Comparison of ENCODE assay signal across 1 cellular context in the genomic region with DNA sequence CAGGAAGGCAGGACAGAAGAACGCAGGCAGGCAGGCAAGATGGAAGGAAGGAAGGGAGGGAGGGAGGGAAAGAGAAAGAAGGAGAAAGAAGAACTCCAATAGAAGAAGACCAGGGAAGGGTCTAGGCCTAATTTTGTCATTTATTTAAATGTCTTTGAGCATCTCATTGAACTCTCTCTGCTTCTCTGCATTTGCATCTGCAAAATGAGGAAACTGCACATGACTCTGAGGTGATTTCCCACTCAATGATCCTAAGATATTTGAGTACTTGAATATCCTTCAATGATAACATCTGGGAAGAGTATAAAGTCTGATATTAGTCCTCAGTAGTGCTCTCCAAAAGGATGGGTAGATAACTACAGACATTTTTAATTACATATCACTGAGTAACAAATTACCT.
TF ChIP-seq lines count a peak whose summit lies in the region.

No MANE protein-coding gene starts in this region.

TF ChIP-seq in H1, 55 proteins besides CTCF, POLR2A, EP300 and RAD21 (continued from another document):
- TF ChIP-seq, protein P1, sequence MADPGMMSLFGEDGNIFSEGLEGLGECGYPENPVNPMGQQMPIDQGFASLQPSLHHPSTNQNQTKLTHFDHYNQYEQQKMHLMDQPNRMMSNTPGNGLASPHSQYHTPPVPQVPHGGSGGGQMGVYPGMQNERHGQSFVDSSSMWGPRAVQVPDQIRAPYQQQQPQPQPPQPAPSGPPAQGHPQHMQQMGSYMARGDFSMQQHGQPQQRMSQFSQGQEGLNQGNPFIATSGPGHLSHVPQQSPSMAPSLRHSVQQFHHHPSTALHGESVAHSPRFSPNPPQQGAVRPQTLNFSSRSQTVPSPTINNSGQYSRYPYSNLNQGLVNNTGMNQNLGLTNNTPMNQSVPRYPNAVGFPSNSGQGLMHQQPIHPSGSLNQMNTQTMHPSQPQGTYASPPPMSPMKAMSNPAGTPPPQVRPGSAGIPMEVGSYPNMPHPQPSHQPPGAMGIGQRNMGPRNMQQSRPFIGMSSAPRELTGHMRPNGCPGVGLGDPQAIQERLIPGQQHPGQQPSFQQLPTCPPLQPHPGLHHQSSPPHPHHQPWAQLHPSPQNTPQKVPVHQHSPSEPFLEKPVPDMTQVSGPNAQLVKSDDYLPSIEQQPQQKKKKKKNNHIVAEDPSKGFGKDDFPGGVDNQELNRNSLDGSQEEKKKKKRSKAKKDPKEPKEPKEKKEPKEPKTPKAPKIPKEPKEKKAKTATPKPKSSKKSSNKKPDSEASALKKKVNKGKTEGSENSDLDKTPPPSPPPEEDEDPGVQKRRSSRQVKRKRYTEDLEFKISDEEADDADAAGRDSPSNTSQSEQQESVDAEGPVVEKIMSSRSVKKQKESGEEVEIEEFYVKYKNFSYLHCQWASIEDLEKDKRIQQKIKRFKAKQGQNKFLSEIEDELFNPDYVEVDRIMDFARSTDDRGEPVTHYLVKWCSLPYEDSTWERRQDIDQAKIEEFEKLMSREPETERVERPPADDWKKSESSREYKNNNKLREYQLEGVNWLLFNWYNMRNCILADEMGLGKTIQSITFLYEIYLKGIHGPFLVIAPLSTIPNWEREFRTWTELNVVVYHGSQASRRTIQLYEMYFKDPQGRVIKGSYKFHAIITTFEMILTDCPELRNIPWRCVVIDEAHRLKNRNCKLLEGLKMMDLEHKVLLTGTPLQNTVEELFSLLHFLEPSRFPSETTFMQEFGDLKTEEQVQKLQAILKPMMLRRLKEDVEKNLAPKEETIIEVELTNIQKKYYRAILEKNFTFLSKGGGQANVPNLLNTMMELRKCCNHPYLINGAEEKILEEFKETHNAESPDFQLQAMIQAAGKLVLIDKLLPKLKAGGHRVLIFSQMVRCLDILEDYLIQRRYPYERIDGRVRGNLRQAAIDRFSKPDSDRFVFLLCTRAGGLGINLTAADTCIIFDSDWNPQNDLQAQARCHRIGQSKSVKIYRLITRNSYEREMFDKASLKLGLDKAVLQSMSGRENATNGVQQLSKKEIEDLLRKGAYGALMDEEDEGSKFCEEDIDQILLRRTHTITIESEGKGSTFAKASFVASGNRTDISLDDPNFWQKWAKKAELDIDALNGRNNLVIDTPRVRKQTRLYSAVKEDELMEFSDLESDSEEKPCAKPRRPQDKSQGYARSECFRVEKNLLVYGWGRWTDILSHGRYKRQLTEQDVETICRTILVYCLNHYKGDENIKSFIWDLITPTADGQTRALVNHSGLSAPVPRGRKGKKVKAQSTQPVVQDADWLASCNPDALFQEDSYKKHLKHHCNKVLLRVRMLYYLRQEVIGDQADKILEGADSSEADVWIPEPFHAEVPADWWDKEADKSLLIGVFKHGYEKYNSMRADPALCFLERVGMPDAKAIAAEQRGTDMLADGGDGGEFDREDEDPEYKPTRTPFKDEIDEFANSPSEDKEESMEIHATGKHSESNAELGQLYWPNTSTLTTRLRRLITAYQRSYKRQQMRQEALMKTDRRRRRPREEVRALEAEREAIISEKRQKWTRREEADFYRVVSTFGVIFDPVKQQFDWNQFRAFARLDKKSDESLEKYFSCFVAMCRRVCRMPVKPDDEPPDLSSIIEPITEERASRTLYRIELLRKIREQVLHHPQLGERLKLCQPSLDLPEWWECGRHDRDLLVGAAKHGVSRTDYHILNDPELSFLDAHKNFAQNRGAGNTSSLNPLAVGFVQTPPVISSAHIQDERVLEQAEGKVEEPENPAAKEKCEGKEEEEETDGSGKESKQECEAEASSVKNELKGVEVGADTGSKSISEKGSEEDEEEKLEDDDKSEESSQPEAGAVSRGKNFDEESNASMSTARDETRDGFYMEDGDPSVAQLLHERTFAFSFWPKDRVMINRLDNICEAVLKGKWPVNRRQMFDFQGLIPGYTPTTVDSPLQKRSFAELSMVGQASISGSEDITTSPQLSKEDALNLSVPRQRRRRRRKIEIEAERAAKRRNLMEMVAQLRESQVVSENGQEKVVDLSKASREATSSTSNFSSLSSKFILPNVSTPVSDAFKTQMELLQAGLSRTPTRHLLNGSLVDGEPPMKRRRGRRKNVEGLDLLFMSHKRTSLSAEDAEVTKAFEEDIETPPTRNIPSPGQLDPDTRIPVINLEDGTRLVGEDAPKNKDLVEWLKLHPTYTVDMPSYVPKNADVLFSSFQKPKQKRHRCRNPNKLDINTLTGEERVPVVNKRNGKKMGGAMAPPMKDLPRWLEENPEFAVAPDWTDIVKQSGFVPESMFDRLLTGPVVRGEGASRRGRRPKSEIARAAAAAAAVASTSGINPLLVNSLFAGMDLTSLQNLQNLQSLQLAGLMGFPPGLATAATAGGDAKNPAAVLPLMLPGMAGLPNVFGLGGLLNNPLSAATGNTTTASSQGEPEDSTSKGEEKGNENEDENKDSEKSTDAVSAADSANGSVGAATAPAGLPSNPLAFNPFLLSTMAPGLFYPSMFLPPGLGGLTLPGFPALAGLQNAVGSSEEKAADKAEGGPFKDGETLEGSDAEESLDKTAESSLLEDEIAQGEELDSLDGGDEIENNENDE (IDR thresholded peaks at IDR 0.05; ENCODE audit: insufficient replicate concordance, low read length): no peak
- TF ChIP-seq HDAC2 (IDR thresholded peaks at IDR 0.05; ENCODE audit: borderline replicate concordance in 1 of 2, low read depth in 2 of 2, low read length in 2 of 2) (no peak), JUND (IDR thresholded peaks at IDR 0.05; ENCODE audit: low read length) (no peak)
